Comparison of ENCODE assay signal across 8 cellular contexts in genomic region chr2:217434183-217434620, GRCh38.
DNase-seq lines count a peak whose midpoint lies in the region; ATAC-seq, FAIRE-seq and TF ChIP-seq lines count a peak whose summit lies in the region.

No MANE protein-coding gene starts in this region.

- H3K79me2 ChIP-seq in HepG2 (ENCODE audit: insufficient read depth, low read length) = no peaks in the 10 kb centered on the region

- in situ Hi-C loops in HepG2 (cut with HindIII; ENCODE audit: extremely low pct_ligation_motif_present, low pct_unique_long_range_greater_than_20kb) = no loop called here

- peak; percentile 6 for DNase-seq in stimulated activated CD4-positive, alpha-beta T cell treated with anti-CD3 and anti-CD28 coated beads, Interleukin-15, amount 100 ng/mL, for 24 hours
- DNase-seq in stimulated activated CD4-positive, alpha-beta T cell treated with anti-CD3 and anti-CD28 coated beads, Interleukin-1b, Interleukin-23, amount 100 ng/mL, for 48 hours = no peak
- DNase-seq in HFFc6 = peak; percentile 94
- peak; percentile 66 for DNase-seq in NAMALWA (ENCODE audit: low spot score)
- DNase-seq in SJSA1 (ENCODE audit: low read depth in 1 of 2, low spot score in 2 of 2) = peak; percentile 44 to 77
- peak; percentile 67 to 91 for DNase-seq in dermis microvascular lymphatic vessel endothelial cell (ENCODE audit: low read depth in 2 of 2)
- peak; percentile 69 for DNase-seq in HepG2 (ENCODE audit: low spot score)
- peak; percentile 15 to 21 for DNase-seq in stimulated activated naive CD8-positive, alpha-beta T cell treated with anti-CD3 and anti-CD28 coated beads, Interleukin-15, amount 100 ng/mL, for 72 hours

- H3K9me3 ChIP-seq in SJSA1 (replicated peaks) = no peaks in the 10 kb centered on the region
- no peaks in the 10 kb centered on the region for H3K9me3 ChIP-seq in HepG2 (ENCODE audit: low read length)

- peak overlapping the region; percentile 47 for H3K4me2 ChIP-seq in HepG2 (ENCODE audit: low read depth, low read length)

- H2AFZ ChIP-seq in HepG2 (ENCODE audit: low read length) = no peak overlapping the region

- CTCF ChIA-PET in HepG2 (lab: Yijun Ruan, JAX; ENCODE audit: low intra/inter-chr PET ratio, low total read pairs) = no interaction called here

- TF ChIP-seq POLR2A in HepG2 (IDR thresholded peaks at IDR 0.05; ENCODE audit: insufficient read depth in 1 of 2, low read depth in 2 of 2, low read length in 2 of 2) = no peak

- H3K4me1 ChIP-seq in SJSA1 (replicated peaks) (peaks cover 7% of the 10 kb centered on the region), HepG2 (ENCODE audit: insufficient read depth, low read length) (peaks cover 6% of the 10 kb centered on the region)

- H3K4me3 Mint-ChIP-seq in HFFc6 = peak overlapping the region; percentile 31; the same call in 1 of the 2 replicates
- H3K4me3 Mint-ChIP-seq in stimulated activated naive CD8-positive, alpha-beta T cell treated with anti-CD3 and anti-CD28 coated beads, Interleukin-15, amount 100 ng/mL, for 72 hours = peak overlapping the region; percentile 6 to 8

- H4K20me1 ChIP-seq in HepG2 (ENCODE audit: insufficient read depth, low read length) = no peaks in the 10 kb centered on the region

- intact Hi-C loops in HepG2 (cut with micrococcal nuclease; ENCODE audit: unreplicated experiment) = no loop called here

- TF ChIP-seq CTCF in HFFc6 (IDR thresholded peaks at IDR 0.05) (no peak), HepG2 (CRISPR knock-in tag; IDR thresholded peaks at IDR 0.05) (no peak)

- H3K27ac Mint-ChIP-seq in HFFc6 = peak overlapping the region; percentile 53; the same call in 1 of the 2 replicates
- peak overlapping the region in 1 of 2 donors; percentile 21 for H3K27ac Mint-ChIP-seq in stimulated activated naive CD8-positive, alpha-beta T cell treated with anti-CD3 and anti-CD28 coated beads, Interleukin-15, amount 100 ng/mL, for 72 hours

- TF ChIP-seq RAD21 in HepG2 (CRISPR knock-in tag; IDR thresholded peaks at IDR 0.05) = no peak

- 6% methylated on average over 3 of the region's 3 CpGs for WGBS in HepG2 (ENCODE audit: low lambda C conversion rate)

- H3K4me3 ChIP-seq in SJSA1 = no peak overlapping the region
- H3K4me3 ChIP-seq in HepG2 (replicated peaks in 1 of 3; ENCODE audit: insufficient read depth in 1 of 3, low read depth in 2 of 3, low read length in 3 of 3) = no peak overlapping the region

- no peaks in the 10 kb centered on the region for H3K36me3 ChIP-seq in SJSA1
- no peaks in the 10 kb centered on the region for H3K36me3 ChIP-seq in HepG2 (replicated peaks in 1 of 2; ENCODE audit: control insufficient read depth in 1 of 2, insufficient read depth in 2 of 2, low read length in 2 of 2)

- H3K27ac ChIP-seq in SJSA1 (no peak overlapping the region), HepG2 (ENCODE audit: extremely low read length, insufficient read depth, low read length) (no peak overlapping the region)

- TF ChIP-seq EP300 in HepG2 (IDR thresholded peaks at IDR 0.05; ENCODE audit: low read depth in 2 of 2, low read length in 2 of 2) (peak in 1 of 2 experiments; percentile 71; a peak in 2 of 4 replicates), HepG2 (CRISPR knock-in tag; IDR thresholded peaks at IDR 0.05; ENCODE audit: borderline replicate concordance) (no peak)

- POLR2A ChIA-PET in HepG2 (lab: Yijun Ruan, JAX) = no interaction called here

- BruUV-seq in HepG2 (replicated peaks; lab: Mats Ljungman, UMichigan) = no TSS peak

- H3K27me3 ChIP-seq in SJSA1 (replicated peaks) (no peaks in the 10 kb centered on the region), HepG2 (ENCODE audit: control insufficient read depth in 1 of 2, insufficient read depth in 2 of 2, low read length in 2 of 2) (0 out of 5 replicates have a peak, but pooled peaks cover 0 to 2% of the 10 kb centered on the region in 2 experiments)

- peak; percentile 86 for FAIRE-seq in HepG2 (lab: Jason Lieb, UNC)

- H3K36me3 Mint-ChIP-seq in HFFc6 (ENCODE audit: low read depth) = no peaks in the 10 kb centered on the region

- H3K9me3 Mint-ChIP-seq in HFFc6 = no peaks in the 10 kb centered on the region
- H3K9me3 Mint-ChIP-seq in stimulated activated naive CD8-positive, alpha-beta T cell treated with anti-CD3 and anti-CD28 coated beads, Interleukin-15, amount 100 ng/mL, for 72 hours = no peaks in the 10 kb centered on the region

- H3K4me1 Mint-ChIP-seq in HFFc6 (ENCODE audit: low read depth) = peaks cover 36% of the 10 kb centered on the region
- H3K4me1 Mint-ChIP-seq in stimulated activated naive CD8-positive, alpha-beta T cell treated with anti-CD3 and anti-CD28 coated beads, Interleukin-15, amount 100 ng/mL, for 72 hours = peaks cover 43% of the 10 kb centered on the region

- no peak overlapping the region for H3K9ac ChIP-seq in HepG2 (ENCODE audit: insufficient read depth, low read depth, low read length)

- H3K27me3 Mint-ChIP-seq in HFFc6 (ENCODE audit: insufficient read depth) = peaks cover 1% of the 10 kb centered on the region
- no peaks in the 10 kb centered on the region for H3K27me3 Mint-ChIP-seq in stimulated activated naive CD8-positive, alpha-beta T cell treated with anti-CD3 and anti-CD28 coated beads, Interleukin-15, amount 100 ng/mL, for 72 hours

- peak; percentile 100 for ATAC-seq in HepG2
- ATAC-seq in stimulated activated naive CD8-positive, alpha-beta T cell treated with anti-CD3 and anti-CD28 coated beads, Interleukin-15, amount 100 ng/mL, for 72 hours = peak; percentile 87

TF ChIP-seq in HepG2, 621 proteins besides CTCF, POLR2A, EP300 and RAD21 (continues in another document):
- TF ChIP-seq HNF4A (CRISPR knock-in tag; IDR thresholded peaks at IDR 0.05) (0 out of 2 replicates have a peak, but pooled peaks have one; percentile 8), GPBP1L1 (CRISPR knock-in tag; IDR thresholded peaks at IDR 0.05) (no peak), CENPT (CRISPR knock-in tag; IDR thresholded peaks at IDR 0.05; ENCODE audit: low read depth) (no peak), AGO1 (IDR thresholded peaks at IDR 0.05; ENCODE audit: low read depth, low read length, poor library complexity, severe bottlenecking) (no peak), ZNF747 (CRISPR knock-in tag; IDR thresholded peaks at IDR 0.05; ENCODE audit: borderline replicate concordance) (0 out of 2 replicates have a peak, but pooled peaks have one; percentile 48), ZFP41 (CRISPR knock-in tag; IDR thresholded peaks at IDR 0.05; ENCODE audit: borderline replicate concordance) (no peak), ZXDC (CRISPR knock-in tag; IDR thresholded peaks at IDR 0.05) (no peak), ARID4A (CRISPR knock-in tag; IDR thresholded peaks at IDR 0.05; ENCODE audit: borderline replicate concordance) (peak; percentile 32; the same call in 1 of the 2 replicates)
